ENCODE assay signal across 22 cellular contexts in the genomic region with DNA sequence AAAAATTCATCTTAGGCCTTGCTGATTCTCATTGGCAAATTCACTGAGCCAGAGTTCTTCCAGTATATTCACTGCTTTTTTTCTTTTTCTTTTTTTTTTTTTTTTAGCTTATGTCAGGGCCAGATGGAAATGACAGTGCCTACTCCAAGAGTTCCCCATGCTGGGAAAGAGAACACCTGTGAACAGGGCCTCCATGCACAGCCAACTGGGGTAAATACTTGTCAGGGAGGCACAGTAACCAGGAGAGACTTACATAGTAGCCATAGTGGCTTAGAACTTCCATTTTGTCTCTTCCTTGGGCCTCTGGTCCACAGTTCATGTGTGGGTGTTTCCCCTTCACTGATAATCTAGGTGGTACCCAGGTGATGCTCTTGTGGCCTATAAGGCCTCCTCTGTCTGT. TPM values are rescaled to one million over a fixed set of nuclear protein-coding genes. Genes with fewer than 3 reads are reported as not detected.
"Had no signal": no experiment of that assay in that cellular context is flagged by ENCODE, and none has a peak within 500 bp of the region (broad histone marks: within the 10 kb centered on the region; RNA-seq: fewer than 3 reads in every experiment).

No MANE protein-coding gene starts in this region.

- H3K4me2 ChIP-seq: SK-N-SH had no signal

- FAIRE-seq: RCC 7860 had no signal

- H3K9me3 ChIP-seq: SK-N-SH had no signal

- DNase-seq: KBM-7, MV-4-11, NCI-H1048, NCI-H1105, NCI-H1417, NCI-H1436 treated with DMSO at 0.1 percent for 48 hours, NCI-H1694, NCI-H187 treated with DMSO at 0.1 percent for 48 hours, NCI-H2029 treated with DMSO at 0.1 percent for 48 hours, NCI-H226, NCI-H446, NCI-H510A, NCI-H524 treated with DMSO at 0.1 percent for 48 hours, NCI-H69, NCI-H774, SHP77, SK-N-SH, SW 1271 had no signal

- H3K27ac ChIP-seq: HL-60, RWPE1 had no signal

- H3K9me2 ChIP-seq: SK-N-SH had no signal

RNA-seq across cellular contexts. Expression of gene ESPNL, which starts 54.6 kb away (rescaled TPM):
- total RNA-seq: MCF 10A had no signal
